In the genomic region with DNA sequence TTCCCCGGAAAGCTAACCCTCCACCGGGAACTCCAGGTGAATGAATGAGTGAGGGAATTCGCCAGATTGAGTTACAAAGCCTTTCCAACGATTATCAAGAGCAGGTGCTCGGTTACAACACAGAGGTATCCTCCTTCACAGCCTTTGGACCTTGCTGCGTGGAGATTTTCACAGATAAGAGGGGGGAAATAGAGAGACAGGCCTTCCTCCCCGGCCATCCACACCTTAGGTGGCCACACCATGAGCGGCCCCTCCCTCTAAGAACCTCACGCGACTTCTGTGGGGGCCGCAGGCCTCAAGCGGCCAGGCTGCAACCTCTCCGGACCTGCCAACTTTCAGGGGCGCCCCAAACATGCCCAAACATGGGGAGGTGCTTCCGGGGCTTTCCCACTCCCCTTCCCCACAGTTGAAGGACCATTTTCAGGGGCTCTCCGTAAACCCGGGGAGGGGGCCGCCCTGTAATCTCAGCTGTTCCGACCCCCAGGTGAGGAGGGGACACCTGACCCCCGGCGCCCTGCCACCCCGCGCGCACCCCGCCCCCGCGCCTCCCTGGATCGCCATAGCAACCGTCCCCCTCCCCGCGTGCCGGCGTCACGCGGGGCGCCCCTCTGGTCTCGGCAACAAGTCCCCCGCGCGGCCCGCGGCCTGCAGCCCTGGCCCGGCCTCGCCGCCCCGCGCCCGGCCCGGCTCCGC, we compare ENCODE assay signal across 8 cellular contexts. TPM values are rescaled to one million over a fixed set of nuclear protein-coding genes. Genes with fewer than 3 reads are reported as not detected.
DNase-seq lines count a peak whose midpoint lies in the region; ATAC-seq, FAIRE-seq and TF ChIP-seq lines count a peak whose summit lies in the region.

No MANE protein-coding gene starts in this region.

- 3% methylated on average over 22 of the region's 50 CpGs for WGBS in GM12878 (ENCODE audit: insufficient coverage, insufficient replicate concordance, low lambda C conversion rate, missing lambda C conversion rate)

- POLR2A ChIA-PET in GM12878 (lab: Charles Lee): interaction anchor here (0.8 kb wide), 1 partner anchor 133 kb away, joined by 3 read pairs; no protein-coding TSS in a partner anchor

- TSS peak; percentile 60 for BruUV-seq in GM12878 (replicated peaks; lab: Mats Ljungman, UMichigan)

- CTCF ChIA-PET in GM12878 (lab: Yijun Ruan, JAX): interaction anchor here (3.0 kb wide), 1 partner anchor 11 kb away, joined by 18 read pairs; no protein-coding TSS in a partner anchor

- in situ Hi-C loops in GM12878 (cut with MboI): no loop called here

- peak; percentile 32 for DNase-seq in NK-92 treated with Interleukin-12 subunit alpha and Interleukin-12 subunit beta, amount 100 ng/mL, for 24 hours (lab: John Stamatoyannopoulos, UW)
- DNase-seq in NK-92 (lab: John Stamatoyannopoulos, UW; ENCODE audit: unreplicated experiment) (no peak), GM12878 (ENCODE audit: low read depth, low spot score) (no peak), left lobe of liver (ENCODE audit: low spot score) (peak; percentile 66), LoVo (ENCODE audit: low spot score) (no peak)
- DNase-seq in stimulated activated CD8-positive, alpha-beta memory T cell treated with anti-CD3 and anti-CD28 coated beads, Interleukin-2, amount 100 ng/mL, for 48 hours (ENCODE audit: low read depth in 2 of 2): peak; percentile 4 to 17

- H3K36me3 ChIP-seq in OCI-LY3 (replicated peaks; ENCODE audit: low read depth, low read length): peaks cover 20% of the 10 kb centered on the region
- H3K36me3 ChIP-seq in GM12878 (ENCODE audit: control insufficient read depth in 2 of 2, insufficient read depth in 2 of 2, low read length in 1 of 2): no peaks in the 10 kb centered on the region

- H3K4me3 ChIP-seq in OCI-LY3 (ENCODE audit: low read length): peak overlapping the region; percentile 88
- H3K4me3 ChIP-seq in GM12878: peak overlapping the region; percentile 85

- intact Hi-C loops in GM12878 (cut with micrococcal nuclease; ENCODE audit: unreplicated experiment): loop anchor here (5.0 kb wide), 2 partner anchors 68 to 92 kb away; no protein-coding TSS in a partner anchor

- peaks cover 56% of the 10 kb centered on the region for H3K79me2 ChIP-seq in OCI-LY3 (ENCODE audit: low read length)
- H3K79me2 ChIP-seq in GM12878 (ENCODE audit: control insufficient read depth, insufficient read depth, low read length): peaks cover 49% of the 10 kb centered on the region

- peak overlapping the region; percentile 98 for H3K4me2 ChIP-seq in OCI-LY3 (ENCODE audit: low read length)
- peak overlapping the region; percentile 95 for H3K4me2 ChIP-seq in GM12878 (ENCODE audit: control insufficient read depth, insufficient read depth)

- peaks cover 36% of the 10 kb centered on the region for H4K20me1 ChIP-seq in OCI-LY3 (ENCODE audit: insufficient read depth, low read length)
- H4K20me1 ChIP-seq in GM12878 (ENCODE audit: control insufficient read depth, insufficient read depth): no peaks in the 10 kb centered on the region

- no peak for TF ChIP-seq CTCF in OCI-LY3 (IDR thresholded peaks at IDR 0.05; ENCODE audit: low read depth, low read length)
- TF ChIP-seq CTCF in GM12878 (IDR thresholded peaks at IDR 0.05 in 2 of 3, conservative IDR thresholded peaks at IDR 0.05 in 1 of 3; ENCODE audit: control insufficient read depth in 2 of 3, extremely low read depth in 1 of 3, insufficient read depth in 1 of 3, low read depth in 3 of 3, low read length in 3 of 3): no peak

- no peaks in the 10 kb centered on the region for H3K9me3 ChIP-seq in OCI-LY3 (ENCODE audit: insufficient read depth, low read length)
- no peaks in the 10 kb centered on the region for H3K9me3 ChIP-seq in GM12878 (replicated peaks; ENCODE audit: control insufficient read depth, insufficient read depth, low read length)

- no peak for FAIRE-seq in GM12878 (lab: Jason Lieb, UNC)

- TF ChIP-seq EP300 in GM12878 (IDR thresholded peaks at IDR 0.05; ENCODE audit: borderline replicate concordance in 1 of 2, control insufficient read depth in 1 of 2, low read depth in 2 of 2, low read length in 2 of 2): no peak

- TF ChIP-seq POLR2A in GM12878 (IDR thresholded peaks at IDR 0.05; ENCODE audit: low read depth, low read length): no peak

- peaks cover 52% of the 10 kb centered on the region for H3K4me1 ChIP-seq in OCI-LY3 (ENCODE audit: low read length)
- H3K4me1 ChIP-seq in GM12878 (ENCODE audit: control insufficient read depth, insufficient read depth, low read length): peaks cover 18% of the 10 kb centered on the region

- SMC1A ChIA-PET in GM12878 (lab: Charles Lee; ENCODE audit: uncharacterized antibody, unreplicated experiment): interaction anchor here (1.0 to 2.5 kb wide), 5 partner anchors 11 to 154 kb away, joined by 3 to 22 read pairs (median 10); no protein-coding TSS in a partner anchor

- ATAC-seq in HG02623 (IDR thresholded peaks at IDR 0.05; ENCODE audit: unreplicated experiment) (peak; percentile 12), GM12878 (peak; percentile 59), left lobe of liver (peak; percentile 42)

- RAD21 ChIA-PET in GM12878 (lab: Charles Lee; ENCODE audit: unreplicated experiment): interaction anchor here (0.6 to 6.4 kb wide), 4 partner anchors 8 to 173 kb away, joined by 3 to 43 read pairs (median 4); no protein-coding TSS in a partner anchor

- TF ChIP-seq RAD21 in GM12878 (IDR thresholded peaks at IDR 0.05; ENCODE audit: insufficient read depth, low read depth, low read length): no peak

- H3K27ac ChIP-seq in OCI-LY3 (ENCODE audit: low read length): peak overlapping the region; percentile 98
- H3K27ac ChIP-seq in GM12878 (ENCODE audit: control insufficient read depth, insufficient read depth): peak overlapping the region; percentile 79

- H3K9ac ChIP-seq in OCI-LY3 (ENCODE audit: low read length): peak overlapping the region; percentile 86
- H3K9ac ChIP-seq in GM12878 (ENCODE audit: control insufficient read depth, insufficient read depth, low read length): peak overlapping the region; percentile 86

- H2AFZ ChIP-seq in OCI-LY3 (ENCODE audit: low read depth, low read length): no peak overlapping the region
- peak overlapping the region; percentile 48 for H2AFZ ChIP-seq in GM12878 (ENCODE audit: control insufficient read depth, low read depth, low read length)

- H3K27me3 ChIP-seq in OCI-LY3 (ENCODE audit: low read depth, low read length): peaks cover 10% of the 10 kb centered on the region
- no peaks in the 10 kb centered on the region for H3K27me3 ChIP-seq in GM12878 (replicated peaks in 1 of 2; ENCODE audit: control insufficient read depth in 2 of 2, insufficient read depth in 2 of 2, low read length in 1 of 2)

TF ChIP-seq in GM12878, 131 proteins besides CTCF, POLR2A, EP300 and RAD21 (continues in another document):
- TF ChIP-seq CBX5 (IDR thresholded peaks at IDR 0.05; ENCODE audit: low read depth): no peak
- peak; percentile 15 for TF ChIP-seq MEF2B (IDR thresholded peaks at IDR 0.05; ENCODE audit: partially characterized antibody, poor library complexity, severe bottlenecking)
- TF ChIP-seq SRF (IDR thresholded peaks at IDR 0.05; ENCODE audit: low read depth in 2 of 2, low read length in 2 of 2): peak; percentile 98
- no peak for TF ChIP-seq ETV6 (conservative IDR thresholded peaks at IDR 0.05 in 1 of 2, IDR thresholded peaks at IDR 0.05 in 1 of 2; ENCODE audit: borderline replicate concordance in 1 of 2, low read depth in 1 of 2)
- TF ChIP-seq ZNF24 (IDR thresholded peaks at IDR 0.05): peak; percentile 64
- no peak for TF ChIP-seq DPF2 (IDR thresholded peaks at IDR 0.05)
- TF ChIP-seq HDAC2 (IDR thresholded peaks at IDR 0.05): no peak
- peak in 1 of 2 experiments; percentile 75; a peak in 2 of 3 replicates for TF ChIP-seq EGR1 (IDR thresholded peaks at IDR 0.05; ENCODE audit: borderline replicate concordance in 1 of 2, low read depth in 2 of 2, low read length in 2 of 2)
- TF ChIP-seq BRCA1 (IDR thresholded peaks at IDR 0.05; ENCODE audit: low read depth, low read length): no peak
- no peak for TF ChIP-seq ASH2L (IDR thresholded peaks at IDR 0.05; ENCODE audit: borderline replicate concordance, low read depth)
- TF ChIP-seq NR2F1 (conservative IDR thresholded peaks at IDR 0.05): peak; percentile 39; the same call in 1 of the 2 replicates
- 0 out of 2 replicates have a peak, but pooled peaks have one; percentile 25 for TF ChIP-seq CBFB (IDR thresholded peaks at IDR 0.05; ENCODE audit: low read depth)
- no peak for TF ChIP-seq LARP7 (IDR thresholded peaks at IDR 0.05)

RNA-seq across cellular contexts. Expression of a gene that starts 0.6 kb away (rescaled TPM):
- 270 and 276 TPM in 2 replicates for total RNA-seq in GM12878 (2013; cell fraction: nucleolus; rRNA removed)
- total RNA-seq in GM12878 (2014; rRNA removed) (32.3 and 36.2 TPM in 2 replicates), GM12878 (2014; rRNA removed; fragmentation: Illumina TruSeq; extraction: Trizol) (19.3 and 25.1 TPM in 2 replicates), GM12878 (2021) (44.0 and 46.7 TPM in 2 replicates), left lobe of liver (15.5 TPM)
- 9.2 TPM for polyA plus RNA-seq in GM12878 (2011; ENCODE audit: low read depth)
- polyA plus RNA-seq in GM12878 (2011; rRNA removed) (26.8 and 48.6 TPM in 2 replicates), GM12878 (2014; fragmentation: Illumina TruSeq; extraction: Trizol) (19.6 and 36.5 TPM in 2 replicates), GM12878 (2014; fragmentation: Nextera tagmentation; extraction: Ambion mirVana) (10 to 100 TPM; 14.1 to 19.1 TPM), GM12878 (2014; rRNA removed) (31.6 and 33.9 TPM in 2 replicates), GM12878 (2016; fragmentation: Nextera tagmentation; extraction: Ambion mirVana) (10 to 100 TPM; 40.6 to 42.0 TPM)
- polyA plus RNA-seq in GM12878 (2011; cell fraction: cytosol; rRNA removed): 60.4 and 77.5 TPM in 2 replicates
- 68.2 and 72.4 TPM in 2 replicates for polyA plus RNA-seq in GM12878 (2011; cell fraction: nucleus; rRNA removed)
- polyA plus RNA-seq in GM12878 (2012): 25.3 and 35.6 TPM in 2 replicates
- 110 and 115 TPM in 2 replicates for polyA minus RNA-seq in GM12878 (2011; rRNA and poly(A)+ RNA removed)
- 28.1 and 32.7 TPM in 2 replicates for polyA minus RNA-seq in GM12878 (2011; cell fraction: cytosol; rRNA and poly(A)+ RNA removed)
- polyA minus RNA-seq in GM12878 (2011; cell fraction: nucleus; rRNA and poly(A)+ RNA removed): 86.2 and 120 TPM in 2 replicates

Comparison
In these comparisons a context has a peak if more than half of its experiments do, and no peak if none do; other contexts are left out.
1. DNase-seq: peak in NK-92 treated with Interleukin-12 subunit alpha and Interleukin-12 subunit beta, amount 100 ng/mL, for 24 hours (single experiment), left lobe of liver (single experiment) and stimulated activated CD8-positive, alpha-beta memory T cell treated with anti-CD3 and anti-CD28 coated beads, Interleukin-2, amount 100 ng/mL, for 48 hours (2 of 2); none in NK-92 (single experiment), GM12878 (single experiment) and LoVo (single experiment).
2. Peak in every context shown above with its lines, with median percentiles within 50 percentile points of each other: ATAC-seq.